10 cellular contexts compared by ENCODE assay signal in the genomic region with DNA sequence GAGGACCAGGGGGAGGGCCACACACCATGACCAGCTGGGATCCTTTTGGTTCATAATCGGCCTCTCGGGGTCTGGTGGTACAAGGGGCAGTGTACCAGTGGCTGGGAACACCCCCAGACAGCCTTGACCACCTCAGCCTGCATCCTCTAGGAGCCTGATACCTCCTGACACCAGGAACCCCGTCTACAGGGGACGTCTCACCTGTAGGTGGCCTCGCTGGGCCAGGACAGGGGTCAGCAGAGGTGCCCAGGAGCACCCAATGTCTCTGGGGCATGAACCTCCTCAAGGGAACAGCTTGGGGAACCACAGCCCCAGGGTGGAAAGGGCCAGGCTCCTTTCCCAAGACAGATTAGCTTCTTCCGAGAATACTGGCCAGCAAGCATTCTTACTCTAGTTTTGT. TPM values are rescaled to one million over a fixed set of nuclear protein-coding genes. Genes with fewer than 3 reads are reported as not detected.
DNase-seq lines count a peak whose midpoint lies in the region; ATAC-seq and TF ChIP-seq lines count a peak whose summit lies in the region.
"Had no signal": no experiment of that assay in that cellular context is flagged by ENCODE, and none has a peak within 500 bp of the region (broad histone marks: within the 10 kb centered on the region; RNA-seq: fewer than 3 reads in every experiment).

No MANE protein-coding gene starts in this region.

- ATAC-seq in natural killer cell treated with Interleukin-12 subunit alpha and Interleukin-12 subunit beta and Interleukin-15 and Interleukin-18, amount 100 ng/mL, for 72 hours, result no peak

- H3K4me1 Mint-ChIP-seq in natural killer cell treated with Interleukin-12 subunit alpha and Interleukin-12 subunit beta and Interleukin-15 and Interleukin-18, amount 100 ng/mL, for 72 hours (ENCODE audit: low read depth in 2 of 2), result peaks cover 7 to 16% of the 10 kb centered on the region in 2 donors

- H3K9me3 ChIP-seq in uterus, result no peaks in the 10 kb centered on the region
- H3K9me3 ChIP-seq: HAP-1, tibial nerve had no signal

- H3K4me3 ChIP-seq in astrocyte of the cerebellum (ENCODE audit: low read depth, low read length), result no peak overlapping the region
- H3K4me3 ChIP-seq in uterus, result no peak overlapping the region
- H3K4me3 ChIP-seq: HAP-1, tibial nerve had no signal

- H3K27me3 ChIP-seq in uterus, result no peaks in the 10 kb centered on the region
- H3K27me3 ChIP-seq: tibial nerve had no signal

- H3K4me1 ChIP-seq in uterus, result peaks cover 0 to 7% of the 10 kb centered on the region in 2 donors

- no peaks in the 10 kb centered on the region for H3K9me3 Mint-ChIP-seq in natural killer cell treated with Interleukin-12 subunit alpha and Interleukin-12 subunit beta and Interleukin-15 and Interleukin-18, amount 100 ng/mL, for 72 hours

- H3K27ac Mint-ChIP-seq in natural killer cell treated with Interleukin-12 subunit alpha and Interleukin-12 subunit beta and Interleukin-15 and Interleukin-18, amount 100 ng/mL, for 72 hours, result peak overlapping the region in 1 of 2 donors; percentile 29

- H3K36me3 ChIP-seq in uterus, result no peaks in the 10 kb centered on the region
- H3K36me3 ChIP-seq: HAP-1, tibial nerve had no signal

- DNase-seq in NCI-H345 (lab: John Stamatoyannopoulos, UW) (peak; percentile 41), NCI-H345 treated with DMSO at 0.1 percent for 48 hours (lab: John Stamatoyannopoulos, UW; ENCODE audit: unreplicated experiment) (no peak), HuH-7.5 (ENCODE audit: low spot score) (peak; percentile 73), astrocyte of the cerebellum (ENCODE audit: low read depth) (no peak), medulla oblongata (ENCODE audit: extremely low spot score) (no peak), NCI-H748 treated with DMSO at 0.1 percent for 48 hours (lab: John Stamatoyannopoulos, UW) (no peak), uterus (no peak)
- DNase-seq in natural killer cell treated with Interleukin-12 subunit alpha and Interleukin-12 subunit beta and Interleukin-15 and Interleukin-18, amount 100 ng/mL, for 72 hours (ENCODE audit: low spot score), result no peak

- peak overlapping the region; percentile 24 for H3K4me3 Mint-ChIP-seq in natural killer cell treated with Interleukin-12 subunit alpha and Interleukin-12 subunit beta and Interleukin-15 and Interleukin-18, amount 100 ng/mL, for 72 hours

- no peaks in the 10 kb centered on the region for H3K36me3 Mint-ChIP-seq in natural killer cell treated with Interleukin-12 subunit alpha and Interleukin-12 subunit beta and Interleukin-15 and Interleukin-18, amount 100 ng/mL, for 72 hours

- peaks cover 0 to 4% of the 10 kb centered on the region in 2 donors for H3K27me3 Mint-ChIP-seq in natural killer cell treated with Interleukin-12 subunit alpha and Interleukin-12 subunit beta and Interleukin-15 and Interleukin-18, amount 100 ng/mL, for 72 hours

- TF ChIP-seq POLR2A in uterus (IDR thresholded peaks at IDR 0.05), result no peak

- intact Hi-C loops in uterus (cut with DNase I; ENCODE audit: low total_unique reads), result no loop called here

- H3K27ac ChIP-seq in uterus, result no peak overlapping the region

- in situ Hi-C loops in astrocyte of the cerebellum (cut with HindIII; ENCODE audit: low sequenced_read_pairs), result no loop called here

- TF ChIP-seq CTCF in astrocyte of the cerebellum (IDR thresholded peaks at IDR 0.05; ENCODE audit: low read depth, low read length, missing control alignments) (peak; percentile 18), uterus (IDR thresholded peaks at IDR 0.05) (peak in 1 of 4 experiments; percentile 21)

RNA-seq across cellular contexts. Expression of a gene that starts 2.5 kb away (rescaled TPM):
- 100 to 1,000 TPM; 179 to 208 TPM for total RNA-seq in natural killer cell treated with Interleukin-12 subunit alpha and Interleukin-12 subunit beta and Interleukin-15 and Interleukin-18, amount 100 ng/mL, for 72 hours
- 10 to 100 TPM; 25.0 to 44.4 (median 35.8) TPM for total RNA-seq in uterus

Comparison
In these comparisons a context has a peak if more than half of its experiments do, and no peak if none do; other contexts are left out.
1. DNase-seq: peak in NCI-H345 (single experiment) and HuH-7.5 (single experiment); none in NCI-H345 treated with DMSO at 0.1 percent for 48 hours (single experiment), astrocyte of the cerebellum (single experiment), natural killer cell treated with Interleukin-12 subunit alpha and Interleukin-12 subunit beta and Interleukin-15 and Interleukin-18, amount 100 ng/mL, for 72 hours (single experiment), medulla oblongata (single experiment), NCI-H748 treated with DMSO at 0.1 percent for 48 hours (single experiment) and uterus (0 of 2).